Comparison of ENCODE assay signal across 8 cellular contexts in the genomic region with DNA sequence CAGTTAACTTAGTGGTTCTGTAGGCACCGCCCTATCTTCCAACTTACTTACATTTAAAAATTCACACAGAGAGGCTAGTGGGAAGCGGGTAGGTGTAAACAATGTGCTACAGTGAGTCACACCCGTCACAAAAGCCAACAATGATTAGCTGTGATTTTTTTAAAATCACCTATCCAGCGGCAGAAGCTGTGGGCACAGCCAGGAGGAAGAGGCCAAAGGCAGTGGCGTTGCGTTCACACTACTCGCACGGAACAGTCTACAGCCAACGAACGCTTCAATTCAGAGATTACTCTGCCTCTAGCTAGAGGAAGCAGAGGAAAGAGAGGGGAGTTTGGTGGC. TPM values are rescaled to one million over a fixed set of nuclear protein-coding genes. Genes with fewer than 3 reads are reported as not detected.
DNase-seq lines count a peak whose midpoint lies in the region; ATAC-seq lines count a peak whose summit lies in the region.

No MANE protein-coding gene starts in this region.

- CTCF ChIA-PET in activated CD8-positive, alpha-beta memory T cell treated with anti-CD3 and anti-CD28 coated beads, Interleukin-2, amount 10 ng/mL, durations not matched to agents 7 days and 5 days (lab: Charles Lee): no interaction called here

- no peaks in the 10 kb centered on the region for H3K36me3 Mint-ChIP-seq in activated CD8-positive, alpha-beta memory T cell treated with anti-CD3 and anti-CD28 coated beads, Interleukin-2, amount 10 ng/mL, durations not matched to agents 7 days and 5 days
- H3K36me3 Mint-ChIP-seq in effector memory CD8-positive, alpha-beta T cell (ENCODE audit: insufficient read depth): no peaks in the 10 kb centered on the region
- H3K36me3 Mint-ChIP-seq in naive B cell: peaks cover 6 to 11% of the 10 kb centered on the region in 2 donors

- DNase-seq in activated CD8-positive, alpha-beta memory T cell treated with anti-CD3 and anti-CD28 coated beads, Interleukin-2, amount 10 ng/mL, durations not matched to agents 7 days and 5 days: no peak
- DNase-seq in activated CD8-positive, alpha-beta memory T cell treated with anti-CD3 and anti-CD28 coated beads for 24 hours: no peak
- DNase-seq in NCI-H774 (lab: John Stamatoyannopoulos, UW) (peak; percentile 92), naive B cell (no peak), DMS114 treated with DMSO at 0.1 percent for 48 hours (lab: John Stamatoyannopoulos, UW; ENCODE audit: unreplicated experiment) (no peak)
- no peak for DNase-seq in effector memory CD8-positive, alpha-beta T cell
- DNase-seq in effector CD8-positive, alpha-beta T cell (lab: John Stamatoyannopoulos, UW): no peak

- H3K27me3 Mint-ChIP-seq in activated CD8-positive, alpha-beta memory T cell treated with anti-CD3 and anti-CD28 coated beads, Interleukin-2, amount 10 ng/mL, durations not matched to agents 7 days and 5 days: peaks cover 55% of the 10 kb centered on the region
- H3K27me3 Mint-ChIP-seq in effector memory CD8-positive, alpha-beta T cell: peaks cover 39 to 42% of the 10 kb centered on the region in 2 donors
- peaks cover 53 to 59% (median 55%) of the 10 kb centered on the region in 3 donors for H3K27me3 Mint-ChIP-seq in naive B cell

- peak overlapping the region; percentile 58 for H3K4me3 Mint-ChIP-seq in activated CD8-positive, alpha-beta memory T cell treated with anti-CD3 and anti-CD28 coated beads, Interleukin-2, amount 10 ng/mL, durations not matched to agents 7 days and 5 days
- H3K4me3 Mint-ChIP-seq in effector memory CD8-positive, alpha-beta T cell: peak overlapping the region; percentile 55 to 71
- peak overlapping the region; percentile 42 to 88 (median 77) for H3K4me3 Mint-ChIP-seq in naive B cell

- no peaks in the 10 kb centered on the region for H3K9me3 Mint-ChIP-seq in activated CD8-positive, alpha-beta memory T cell treated with anti-CD3 and anti-CD28 coated beads, Interleukin-2, amount 10 ng/mL, durations not matched to agents 7 days and 5 days (ENCODE audit: low read depth)
- peaks cover 5 to 9% of the 10 kb centered on the region in 2 donors for H3K9me3 Mint-ChIP-seq in effector memory CD8-positive, alpha-beta T cell
- peaks cover 0 to 23% (median 4%) of the 10 kb centered on the region in 7 donors for H3K9me3 Mint-ChIP-seq in naive B cell

- peaks cover 21% of the 10 kb centered on the region for H3K4me1 Mint-ChIP-seq in activated CD8-positive, alpha-beta memory T cell treated with anti-CD3 and anti-CD28 coated beads, Interleukin-2, amount 10 ng/mL, durations not matched to agents 7 days and 5 days
- H3K4me1 Mint-ChIP-seq in effector memory CD8-positive, alpha-beta T cell (ENCODE audit: low read depth in 2 of 2): peaks cover 10% of the 10 kb centered on the region in 2 donors
- peaks cover 26 to 37% (median 34%) of the 10 kb centered on the region in 3 donors for H3K4me1 Mint-ChIP-seq in naive B cell

- peak overlapping the region; percentile 56 for H3K27ac Mint-ChIP-seq in activated CD8-positive, alpha-beta memory T cell treated with anti-CD3 and anti-CD28 coated beads, Interleukin-2, amount 10 ng/mL, durations not matched to agents 7 days and 5 days
- H3K27ac Mint-ChIP-seq in effector memory CD8-positive, alpha-beta T cell: no peak overlapping the region
- no peak overlapping the region for H3K27ac Mint-ChIP-seq in naive B cell

- peak; percentile 45 for ATAC-seq in activated CD8-positive, alpha-beta memory T cell treated with anti-CD3 and anti-CD28 coated beads, Interleukin-2, amount 10 ng/mL, durations not matched to agents 7 days and 5 days
- ATAC-seq in HG02759 (IDR thresholded peaks at IDR 0.05; ENCODE audit: unreplicated experiment) (peak; percentile 36), naive B cell (ENCODE audit: low read depth in 2 of 2) (peak in 1 of 2 donors; percentile 37)
- peak; percentile 40 for ATAC-seq in effector memory CD8-positive, alpha-beta T cell (replicated peaks)

RNA-seq across cellular contexts. Expression of a gene that starts 2.5 kb away (rescaled TPM):
- not detected for total RNA-seq in activated CD8-positive, alpha-beta memory T cell treated with anti-CD3 and anti-CD28 coated beads, Interleukin-2, amount 10 ng/mL, durations not matched to agents 7 days and 5 days
- polyA plus RNA-seq in naive B cell (ENCODE audit: low read depth in 6 of 6): not detected
